Comparison of ENCODE assay signal across 1 cellular context in the genomic region with DNA sequence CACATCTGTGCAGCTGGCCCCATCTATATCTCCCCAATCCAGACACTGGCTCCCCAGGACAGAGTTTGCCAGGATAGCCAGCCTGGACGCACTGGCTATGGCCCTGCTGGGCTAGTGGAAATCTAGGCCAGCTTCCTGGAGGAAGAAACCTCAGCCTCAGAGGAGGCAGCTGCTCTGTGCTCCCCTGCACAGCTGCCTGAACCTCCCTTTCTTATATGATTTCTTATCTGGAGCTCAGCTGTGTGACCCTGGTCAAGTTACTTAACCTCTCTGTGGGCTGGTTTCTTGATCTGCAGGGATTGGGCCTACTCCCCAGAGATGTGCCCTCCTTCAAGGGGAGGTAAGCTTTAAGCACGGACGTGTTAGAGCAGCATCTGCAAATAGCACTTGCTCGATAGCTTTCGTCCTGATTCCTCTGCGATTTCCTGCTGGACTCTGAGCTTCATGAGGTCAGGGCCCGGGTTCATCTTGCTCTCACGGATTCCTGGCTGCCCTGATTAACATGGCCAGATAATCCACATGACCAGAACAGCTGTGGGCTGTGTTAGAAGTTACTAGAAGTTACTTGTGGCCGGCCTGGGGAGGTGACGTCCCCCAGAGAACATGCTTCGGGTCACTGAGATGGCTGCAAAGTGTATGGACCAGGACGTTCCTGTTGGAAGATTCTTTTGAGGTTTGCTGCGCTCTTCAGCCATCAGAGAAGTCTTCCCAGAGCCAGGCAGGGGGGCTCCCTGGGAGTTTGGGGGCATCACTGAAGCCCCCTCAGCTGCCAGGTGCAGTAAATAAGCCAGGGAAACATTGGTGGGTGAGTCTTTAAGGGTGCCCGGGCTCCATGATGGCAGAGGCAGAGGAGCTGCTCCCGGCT.
A peak's percentile ranks its signal among the peaks of the same experiment; 100 is the strongest.
TF ChIP-seq lines count a peak whose summit lies in the region.

No MANE protein-coding gene starts in this region.

TF ChIP-seq in HepG2, 621 proteins besides CTCF, POLR2A, EP300 and RAD21 (continues in another document):
- no peak for TF ChIP-seq ZKSCAN1 (IDR thresholded peaks at IDR 0.05; ENCODE audit: low read length)
- no peak for TF ChIP-seq HNRNPH1 (optimal IDR thresholded peaks at IDR 0.05; ENCODE audit: low read depth, low read length)
- TF ChIP-seq ZNF678 (CRISPR knock-in tag; IDR thresholded peaks at IDR 0.05), result no peak
- no peak; the same call in 1 of the 2 replicates for TF ChIP-seq ZNF232 (CRISPR knock-in tag; IDR thresholded peaks at IDR 0.05; ENCODE audit: borderline replicate concordance)
- TF ChIP-seq ZKSCAN8 (CRISPR knock-in tag; IDR thresholded peaks at IDR 0.05; ENCODE audit: borderline replicate concordance), result no peak; the same call in 1 of the 2 replicates
- TF ChIP-seq POGZ (CRISPR knock-in tag; IDR thresholded peaks at IDR 0.05), result no peak
- peak; percentile 43; the same call in 1 of the 2 replicates for TF ChIP-seq FOSL2 (CRISPR knock-in tag; IDR thresholded peaks at IDR 0.05)
- peak; percentile 65; the same call in 1 of the 2 replicates for TF ChIP-seq THAP11 (CRISPR knock-in tag; IDR thresholded peaks at IDR 0.05)
- peak; percentile 98 for TF ChIP-seq ZMYM3 (CRISPR knock-in tag; IDR thresholded peaks at IDR 0.05)
- no peak for TF ChIP-seq ZNF382 (CRISPR knock-in tag; IDR thresholded peaks at IDR 0.05; ENCODE audit: borderline replicate concordance)
- TF ChIP-seq, protein P1, sequence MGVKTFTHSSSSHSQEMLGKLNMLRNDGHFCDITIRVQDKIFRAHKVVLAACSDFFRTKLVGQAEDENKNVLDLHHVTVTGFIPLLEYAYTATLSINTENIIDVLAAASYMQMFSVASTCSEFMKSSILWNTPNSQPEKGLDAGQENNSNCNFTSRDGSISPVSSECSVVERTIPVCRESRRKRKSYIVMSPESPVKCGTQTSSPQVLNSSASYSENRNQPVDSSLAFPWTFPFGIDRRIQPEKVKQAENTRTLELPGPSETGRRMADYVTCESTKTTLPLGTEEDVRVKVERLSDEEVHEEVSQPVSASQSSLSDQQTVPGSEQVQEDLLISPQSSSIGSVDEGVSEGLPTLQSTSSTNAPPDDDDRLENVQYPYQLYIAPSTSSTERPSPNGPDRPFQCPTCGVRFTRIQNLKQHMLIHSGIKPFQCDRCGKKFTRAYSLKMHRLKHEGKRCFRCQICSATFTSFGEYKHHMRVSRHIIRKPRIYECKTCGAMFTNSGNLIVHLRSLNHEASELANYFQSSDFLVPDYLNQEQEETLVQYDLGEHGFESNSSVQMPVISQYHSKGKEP (CRISPR knock-in tag; IDR thresholded peaks at IDR 0.05), result no peak
- TF ChIP-seq DZIP1 (CRISPR knock-in tag; IDR thresholded peaks at IDR 0.05), result 0 out of 2 replicates have a peak, but pooled peaks have one; percentile 6
- TF ChIP-seq MBNL3 (CRISPR knock-in tag; conservative IDR thresholded peaks at IDR 0.05), result no peak
- TF ChIP-seq RBFOX2 (IDR thresholded peaks at IDR 0.05; ENCODE audit: low read depth, low read length), result no peak
- TF ChIP-seq, protein P2, sequence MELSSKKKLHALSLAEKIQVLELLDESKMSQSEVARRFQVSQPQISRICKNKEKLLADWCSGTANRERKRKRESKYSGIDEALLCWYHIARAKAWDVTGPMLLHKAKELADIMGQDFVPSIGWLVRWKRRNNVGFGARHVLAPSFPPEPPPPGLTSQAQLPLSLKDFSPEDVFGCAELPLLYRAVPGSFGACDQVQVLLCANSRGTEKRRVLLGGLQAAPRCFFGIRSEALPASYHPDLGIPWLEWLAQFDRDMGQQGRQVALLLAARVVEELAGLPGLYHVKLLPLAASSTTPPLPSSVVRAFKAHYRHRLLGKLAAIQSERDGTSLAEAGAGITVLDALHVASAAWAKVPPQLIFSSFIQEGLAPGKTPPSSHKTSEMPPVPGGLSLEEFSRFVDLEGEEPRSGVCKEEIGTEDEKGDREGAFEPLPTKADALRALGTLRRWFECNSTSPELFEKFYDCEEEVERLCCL (CRISPR knock-in tag; IDR thresholded peaks at IDR 0.05; ENCODE audit: borderline replicate concordance), result peak; percentile 23; the same call in 1 of the 2 replicates
- no peak for TF ChIP-seq TBP (CRISPR knock-in tag; IDR thresholded peaks at IDR 0.05)
- no peak for TF ChIP-seq DNMT3B (CRISPR knock-in tag; conservative IDR thresholded peaks at IDR 0.05)
- TF ChIP-seq BCL3 (CRISPR knock-in tag; IDR thresholded peaks at IDR 0.05), result 0 out of 2 replicates have a peak, but pooled peaks have one; percentile 26
- no peak for TF ChIP-seq CREBL2 (CRISPR knock-in tag; IDR thresholded peaks at IDR 0.05; ENCODE audit: borderline replicate concordance)
- TF ChIP-seq ATAD3A (CRISPR knock-in tag; IDR thresholded peaks at IDR 0.05), result no peak
- no peak for TF ChIP-seq ZNF589 (CRISPR knock-in tag; conservative IDR thresholded peaks at IDR 0.05)
- TF ChIP-seq FIP1L1 (IDR thresholded peaks at IDR 0.05; ENCODE audit: borderline replicate concordance, insufficient read depth, low read depth, low read length), result no peak
- TF ChIP-seq, protein P3, sequence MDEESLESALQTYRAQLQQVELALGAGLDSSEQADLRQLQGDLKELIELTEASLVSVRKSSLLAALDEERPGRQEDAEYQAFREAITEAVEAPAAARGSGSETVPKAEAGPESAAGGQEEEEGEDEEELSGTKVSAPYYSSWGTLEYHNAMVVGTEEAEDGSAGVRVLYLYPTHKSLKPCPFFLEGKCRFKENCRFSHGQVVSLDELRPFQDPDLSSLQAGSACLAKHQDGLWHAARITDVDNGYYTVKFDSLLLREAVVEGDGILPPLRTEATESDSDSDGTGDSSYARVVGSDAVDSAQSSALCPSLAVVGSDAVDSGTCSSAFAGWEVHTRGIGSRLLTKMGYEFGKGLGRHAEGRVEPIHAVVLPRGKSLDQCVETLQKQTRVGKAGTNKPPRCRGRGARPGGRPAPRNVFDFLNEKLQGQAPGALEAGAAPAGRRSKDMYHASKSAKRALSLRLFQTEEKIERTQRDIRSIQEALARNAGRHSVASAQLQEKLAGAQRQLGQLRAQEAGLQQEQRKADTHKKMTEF (CRISPR knock-in tag; IDR thresholded peaks at IDR 0.05), result peak; percentile 66
- no peak for TF ChIP-seq HOXA5 (CRISPR knock-in tag; IDR thresholded peaks at IDR 0.05)
- TF ChIP-seq, protein P4, sequence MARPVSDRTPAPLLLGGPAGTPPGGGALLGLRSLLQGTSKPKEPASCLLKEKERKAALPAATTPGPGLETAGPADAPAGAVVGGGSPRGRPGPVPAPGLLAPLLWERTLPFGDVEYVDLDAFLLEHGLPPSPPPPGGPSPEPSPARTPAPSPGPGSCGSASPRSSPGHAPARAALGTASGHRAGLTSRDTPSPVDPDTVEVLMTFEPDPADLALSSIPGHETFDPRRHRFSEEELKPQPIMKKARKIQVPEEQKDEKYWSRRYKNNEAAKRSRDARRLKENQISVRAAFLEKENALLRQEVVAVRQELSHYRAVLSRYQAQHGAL (CRISPR knock-in tag; IDR thresholded peaks at IDR 0.05; ENCODE audit: not compliant biosample characterization), result no peak
- peak; percentile 55; the same call in 1 of the 3 replicates for TF ChIP-seq MXI1 (IDR thresholded peaks at IDR 0.05; ENCODE audit: borderline replicate concordance, low read depth, low read length)
- TF ChIP-seq ZNF3 (CRISPR knock-in tag; IDR thresholded peaks at IDR 0.05), result no peak
- TF ChIP-seq ZSCAN20 (CRISPR knock-in tag; IDR thresholded peaks at IDR 0.05; ENCODE audit: borderline replicate concordance), result no peak; the same call in 1 of the 2 replicates
- no peak for TF ChIP-seq TCF12 (IDR thresholded peaks at IDR 0.05)
- no peak for TF ChIP-seq TCF12 (CRISPR knock-in tag; IDR thresholded peaks at IDR 0.05)
- no peak for TF ChIP-seq IRX3 (CRISPR knock-in tag; IDR thresholded peaks at IDR 0.05; ENCODE audit: borderline replicate concordance, low read depth)
- 0 out of 2 replicates have a peak, but pooled peaks have one; percentile 6 for TF ChIP-seq HNF1A (IDR thresholded peaks at IDR 0.05; ENCODE audit: low read depth)
- TF ChIP-seq HNF1A (CRISPR knock-in tag; IDR thresholded peaks at IDR 0.05; ENCODE audit: borderline replicate concordance), result no peak; the same call in 1 of the 2 replicates
- TF ChIP-seq, protein P5, sequence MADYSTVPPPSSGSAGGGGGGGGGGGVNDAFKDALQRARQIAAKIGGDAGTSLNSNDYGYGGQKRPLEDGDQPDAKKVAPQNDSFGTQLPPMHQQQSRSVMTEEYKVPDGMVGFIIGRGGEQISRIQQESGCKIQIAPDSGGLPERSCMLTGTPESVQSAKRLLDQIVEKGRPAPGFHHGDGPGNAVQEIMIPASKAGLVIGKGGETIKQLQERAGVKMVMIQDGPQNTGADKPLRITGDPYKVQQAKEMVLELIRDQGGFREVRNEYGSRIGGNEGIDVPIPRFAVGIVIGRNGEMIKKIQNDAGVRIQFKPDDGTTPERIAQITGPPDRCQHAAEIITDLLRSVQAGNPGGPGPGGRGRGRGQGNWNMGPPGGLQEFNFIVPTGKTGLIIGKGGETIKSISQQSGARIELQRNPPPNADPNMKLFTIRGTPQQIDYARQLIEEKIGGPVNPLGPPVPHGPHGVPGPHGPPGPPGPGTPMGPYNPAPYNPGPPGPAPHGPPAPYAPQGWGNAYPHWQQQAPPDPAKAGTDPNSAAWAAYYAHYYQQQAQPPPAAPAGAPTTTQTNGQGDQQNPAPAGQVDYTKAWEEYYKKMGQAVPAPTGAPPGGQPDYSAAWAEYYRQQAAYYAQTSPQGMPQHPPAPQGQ (CRISPR knock-in tag; IDR thresholded peaks at IDR 0.05; ENCODE audit: borderline replicate concordance), result 0 out of 2 replicates have a peak, but pooled peaks have one; percentile 38
- TF ChIP-seq SMARCC2 (IDR thresholded peaks at IDR 0.05), result no peak
- TF ChIP-seq FOXM1 (CRISPR knock-in tag; IDR thresholded peaks at IDR 0.05), result no peak
- TF ChIP-seq SIN3A (IDR thresholded peaks at IDR 0.05; ENCODE audit: borderline replicate concordance, low read depth, low read length), result no peak
- peak; percentile 87 for TF ChIP-seq ZNF619 (CRISPR knock-in tag; IDR thresholded peaks at IDR 0.05)
- TF ChIP-seq SKIL (CRISPR knock-in tag; IDR thresholded peaks at IDR 0.05; ENCODE audit: borderline replicate concordance), result 0 out of 2 replicates have a peak, but pooled peaks have one; percentile 24
